In the genomic region with DNA sequence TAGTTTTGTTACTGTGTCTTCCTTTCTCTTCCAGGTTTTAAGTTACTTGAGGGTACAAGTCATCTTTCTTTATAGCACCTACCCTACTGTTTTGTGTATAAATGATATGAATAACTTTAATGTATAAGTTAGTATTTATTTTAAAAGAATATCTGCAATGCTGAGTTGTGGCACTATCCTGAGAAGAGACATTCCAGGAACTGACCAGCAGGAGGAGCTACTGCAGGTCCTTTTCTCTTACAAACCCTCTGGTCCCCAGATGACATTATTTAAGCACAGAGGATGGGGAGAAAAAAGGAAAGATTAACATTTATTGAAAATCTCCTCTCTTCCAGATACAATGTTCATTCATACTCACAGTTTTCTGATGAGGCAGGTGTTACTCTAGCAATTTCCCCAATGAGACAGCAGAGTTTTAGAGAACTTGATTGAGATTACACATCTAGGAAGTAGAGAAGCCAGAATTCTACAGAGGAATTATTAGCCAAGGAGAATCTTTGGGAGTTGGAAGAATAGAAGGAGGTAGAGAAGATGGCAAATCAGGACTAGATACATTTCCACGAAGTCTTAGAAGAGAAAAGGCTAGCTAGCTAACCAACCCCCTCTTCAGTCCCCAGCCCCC, we compare ENCODE assay signal across 8 cellular contexts.
A peak's percentile ranks its signal among the peaks of the same experiment; 100 is the strongest.
DNase-seq lines count a peak whose midpoint lies in the region; ATAC-seq and TF ChIP-seq lines count a peak whose summit lies in the region.

No MANE protein-coding gene starts in this region.

- H3K4me3 ChIP-seq in Caco-2 (ENCODE audit: low read depth, low read length): no peak overlapping the region
- no peak overlapping the region for H3K4me3 ChIP-seq in Jurkat, Clone E6-1 (ENCODE audit: low read length)
- H3K4me3 ChIP-seq in mucosa of descending colon: no peak overlapping the region

- H3K27ac Mint-ChIP-seq in Caco-2 (ENCODE audit: unreplicated experiment) (no peak overlapping the region), brain (no peak overlapping the region)
- no peak overlapping the region for H3K27ac Mint-ChIP-seq in activated T-cell treated with anti-CD3 and anti-CD28 coated beads, Interleukin-2, amount 50 U/mL, for 24 hours

- H3K9me3 ChIP-seq in Caco-2: no peaks in the 10 kb centered on the region
- H3K9me3 ChIP-seq in mucosa of descending colon: no peaks in the 10 kb centered on the region

- H3K36me3 Mint-ChIP-seq in Caco-2 (ENCODE audit: insufficient read depth, unreplicated experiment): no peaks in the 10 kb centered on the region
- no peaks in the 10 kb centered on the region for H3K36me3 Mint-ChIP-seq in brain
- H3K36me3 Mint-ChIP-seq in activated T-cell treated with anti-CD3 and anti-CD28 coated beads, Interleukin-2, amount 50 U/mL, for 24 hours (ENCODE audit: low read depth): no peaks in the 10 kb centered on the region

- TF ChIP-seq CTCF in Caco-2 (IDR thresholded peaks at IDR 0.05; ENCODE audit: insufficient read depth in 1 of 2, low read depth in 1 of 2, low read length in 1 of 2, severe bottlenecking in 1 of 2, unreplicated experiment in 1 of 2) (peak; percentile 73 to 80), brain (conservative IDR thresholded peaks at IDR 0.05) (peak; percentile 73 to 84), mucosa of descending colon (IDR thresholded peaks at IDR 0.05) (peak; percentile 34)

- no TSS peak for BruUV-seq in Caco-2 (replicated peaks; lab: Mats Ljungman, UMichigan)

- POLR2A ChIA-PET in Caco-2 (lab: Charles Lee): no interaction called here

- CTCF ChIA-PET in Caco-2 (lab: Charles Lee): interaction anchor here (1.0 to 2.1 kb wide), 3 partner anchors 360 to 512 kb away, joined by 3 to 13 read pairs (median 10); no protein-coding TSS in a partner anchor

- no peak overlapping the region for H3K4me3 Mint-ChIP-seq in Caco-2 (ENCODE audit: unreplicated experiment)
- H3K4me3 Mint-ChIP-seq in brain: no peak overlapping the region
- H3K4me3 Mint-ChIP-seq in activated T-cell treated with anti-CD3 and anti-CD28 coated beads, Interleukin-2, amount 50 U/mL, for 24 hours: no peak overlapping the region

- H3K27me3 ChIP-seq in Caco-2 (replicated peaks; ENCODE audit: control insufficient read depth, insufficient read depth, low read length): no peaks in the 10 kb centered on the region

- DNase-seq in Caco-2 (peak in 1 of 2 experiments; percentile 31), mucosa of descending colon (peak in 1 of 3 donors; percentile 44)
- DNase-seq in Jurkat, Clone E6-1 (ENCODE audit: low read depth, low spot score): peak; percentile 32
- DNase-seq in NK-92 treated with Interleukin-12 subunit alpha and Interleukin-12 subunit beta, amount 100 ng/mL, for 24 hours (lab: John Stamatoyannopoulos, UW): no peak
- DNase-seq in activated T-cell treated with anti-CD3 and anti-CD28 coated beads, Interleukin-2, amount 50 U/mL, for 24 hours: no peak

- ATAC-seq in GM18868 (IDR thresholded peaks at IDR 0.05; ENCODE audit: unreplicated experiment) (peak; percentile 85), mucosa of descending colon (peak; percentile 55), GM21367 (IDR thresholded peaks at IDR 0.05; ENCODE audit: unreplicated experiment) (no peak)

- H3K9me3 Mint-ChIP-seq in Caco-2 (ENCODE audit: unreplicated experiment) (no peaks in the 10 kb centered on the region), brain (no peaks in the 10 kb centered on the region)
- peaks cover 8% of the 10 kb centered on the region for H3K9me3 Mint-ChIP-seq in activated T-cell treated with anti-CD3 and anti-CD28 coated beads, Interleukin-2, amount 50 U/mL, for 24 hours

- intact Hi-C loops in Caco-2 (cut with micrococcal nuclease; ENCODE audit: unreplicated experiment) (loop anchor here (1.0 kb wide), 4 partner anchors 251 to 513 kb away; no protein-coding TSS in a partner anchor), mucosa of descending colon (cut with DNase I, micrococcal nuclease) (no loop called here)

- no peaks in the 10 kb centered on the region for H3K36me3 ChIP-seq in Caco-2 (ENCODE audit: control insufficient read depth, insufficient read depth, low read length)
- H3K36me3 ChIP-seq in mucosa of descending colon (ENCODE audit: low read depth): no peaks in the 10 kb centered on the region

- H3K4me1 Mint-ChIP-seq in Caco-2 (ENCODE audit: low read depth, unreplicated experiment) (no peaks in the 10 kb centered on the region), brain (peaks cover 7% of the 10 kb centered on the region)
- no peaks in the 10 kb centered on the region for H3K4me1 Mint-ChIP-seq in activated T-cell treated with anti-CD3 and anti-CD28 coated beads, Interleukin-2, amount 50 U/mL, for 24 hours (ENCODE audit: low read depth)

- peaks cover 6% of the 10 kb centered on the region for H3K27me3 Mint-ChIP-seq in Caco-2 (ENCODE audit: insufficient read depth, unreplicated experiment)
- peaks cover 7% of the 10 kb centered on the region for H3K27me3 Mint-ChIP-seq in brain
- H3K27me3 Mint-ChIP-seq in activated T-cell treated with anti-CD3 and anti-CD28 coated beads, Interleukin-2, amount 50 U/mL, for 24 hours: no peaks in the 10 kb centered on the region

- H3K4me1 ChIP-seq in Caco-2 (no peaks in the 10 kb centered on the region), mucosa of descending colon (ENCODE audit: low read depth) (no peaks in the 10 kb centered on the region)
